In genomic region chr12:120978296-120979219, GRCh38 we compare ENCODE assay signal across 17 cellular contexts. TPM values are rescaled to one million over a fixed set of nuclear protein-coding genes. Genes with fewer than 3 reads are reported as not detected.
DNase-seq lines count a peak whose midpoint lies in the region; ATAC-seq and TF ChIP-seq lines count a peak whose summit lies in the region.
"Had no signal": no experiment of that assay in that cellular context is flagged by ENCODE, and none has a peak within 500 bp of the region (broad histone marks: within the 10 kb centered on the region; RNA-seq: fewer than 3 reads in every experiment).

Gene HNF1A, plus strand, starts transcription at chr12:120978543. Its CDS starts 226 bp downstream, at chr12:120978769.

- TF ChIP-seq CTCF in Peyer's patch (IDR thresholded peaks at IDR 0.05) (no peak), progenitor cell of endocrine pancreas (IDR thresholded peaks at IDR 0.05; ENCODE audit: unreplicated experiment) (no peak), endothelial cell (IDR thresholded peaks at IDR 0.05; ENCODE audit: unreplicated experiment) (no peak)

- H3K27me3 Mint-ChIP-seq in progenitor cell of endocrine pancreas = no peaks in the 10 kb centered on the region
- peaks cover 0 to 8% of the 10 kb centered on the region in 2 donors for H3K27me3 Mint-ChIP-seq in stimulated activated naive B cell treated with anti-CD40 and anti-IgM and Interleukin-4, amounts not matched to agents 10 μg/mL and 1 μg/mL and 100 μg/mL, for 72 hours
- H3K27me3 Mint-ChIP-seq in endothelial cell (ENCODE audit: unreplicated experiment) = peaks cover 5% of the 10 kb centered on the region
- H3K27me3 Mint-ChIP-seq: activated CD8-positive, alpha-beta memory T cell treated with anti-CD3 and anti-CD28 coated beads, Interleukin-2, amount 10 ng/mL, durations not matched to agents 7 days and 5 days had no signal

- in situ Hi-C loops in ACHN (cut with HindIII; ENCODE audit: low pct_ligation_motif_present, low pct_unique_long_range_greater_than_20kb, low sequenced_read_pairs) = no loop called here

- peak within 1 kb of the TSS in 3 of 4 donors; percentile 72 to 95 (median 86) for H3K27ac ChIP-seq in Peyer's patch
- H3K27ac ChIP-seq: KMS-11, neutrophil had no signal

- peaks cover 0 to 7% (median 0%) of the 10 kb centered on the region in 3 donors for H3K36me3 ChIP-seq in Peyer's patch
- H3K36me3 ChIP-seq: neutrophil had no signal

- peak within 1 kb of the TSS; percentile 98 for H3K27ac Mint-ChIP-seq in progenitor cell of endocrine pancreas
- H3K27ac Mint-ChIP-seq in stimulated activated naive B cell treated with anti-CD40 and anti-IgM and Interleukin-4, amounts not matched to agents 10 μg/mL and 1 μg/mL and 100 μg/mL, for 72 hours = no peak within 1 kb of the TSS
- no peak within 1 kb of the TSS for H3K27ac Mint-ChIP-seq in endothelial cell (ENCODE audit: unreplicated experiment)
- H3K27ac Mint-ChIP-seq: activated CD8-positive, alpha-beta memory T cell treated with anti-CD3 and anti-CD28 coated beads, Interleukin-2, amount 10 ng/mL, durations not matched to agents 7 days and 5 days; CD8-positive, alpha-beta T cell; memory B cell had no signal

- H3K36me3 Mint-ChIP-seq in progenitor cell of endocrine pancreas (ENCODE audit: insufficient read depth) (peaks cover 12% of the 10 kb centered on the region), endothelial cell (ENCODE audit: low read depth, unreplicated experiment) (no peaks in the 10 kb centered on the region)
- H3K36me3 Mint-ChIP-seq in stimulated activated naive B cell treated with anti-CD40 and anti-IgM and Interleukin-4, amounts not matched to agents 10 μg/mL and 1 μg/mL and 100 μg/mL, for 72 hours = no peaks in the 10 kb centered on the region
- H3K36me3 Mint-ChIP-seq: activated CD8-positive, alpha-beta memory T cell treated with anti-CD3 and anti-CD28 coated beads, Interleukin-2, amount 10 ng/mL, durations not matched to agents 7 days and 5 days; CD8-positive, alpha-beta T cell; memory B cell had no signal

- DNase-seq in ACHN = peak; percentile 39
- DNase-seq in Peyer's patch = peak in 2 of 3 donors; percentile 79 to 80
- DNase-seq in kidney tubule cell (ENCODE audit: low spot score) = peak; percentile 42
- no peak for DNase-seq in progenitor cell of endocrine pancreas (ENCODE audit: low spot score, unreplicated experiment)
- no peak for DNase-seq in activated naive CD4-positive, alpha-beta T cell treated with Interleukin-2 at 50 U/mL for 16 hours
- no peak for DNase-seq in stimulated activated naive B cell treated with anti-CD40 and anti-IgM and Interleukin-4, amounts not matched to agents 10 μg/mL and 1 μg/mL and 100 μg/mL, for 72 hours
- DNase-seq in endothelial cell (ENCODE audit: low spot score) = no peak
- no peak for DNase-seq in NCI-H1048 (lab: John Stamatoyannopoulos, UW)
- DNase-seq: activated CD8-positive, alpha-beta memory T cell treated with anti-CD3 and anti-CD28 coated beads, Interleukin-2, amount 10 ng/mL, durations not matched to agents 7 days and 5 days; activated gamma-delta T cell; CD8-positive, alpha-beta T cell; NCI-H1105 had no signal

- peak within 1 kb of the TSS in 3 of 4 donors; percentile 29 to 72 (median 57) for H3K4me3 ChIP-seq in Peyer's patch

- peaks cover 46% of the 10 kb centered on the region for H3K4me1 Mint-ChIP-seq in progenitor cell of endocrine pancreas (ENCODE audit: low read depth)
- no peaks in the 10 kb centered on the region for H3K4me1 Mint-ChIP-seq in stimulated activated naive B cell treated with anti-CD40 and anti-IgM and Interleukin-4, amounts not matched to agents 10 μg/mL and 1 μg/mL and 100 μg/mL, for 72 hours
- no peaks in the 10 kb centered on the region for H3K4me1 Mint-ChIP-seq in endothelial cell (ENCODE audit: unreplicated experiment)
- H3K4me1 Mint-ChIP-seq: memory B cell had no signal

- H3K9me3 Mint-ChIP-seq in progenitor cell of endocrine pancreas (ENCODE audit: low read depth) (no peaks in the 10 kb centered on the region), endothelial cell (ENCODE audit: unreplicated experiment) (no peaks in the 10 kb centered on the region)
- H3K9me3 Mint-ChIP-seq in stimulated activated naive B cell treated with anti-CD40 and anti-IgM and Interleukin-4, amounts not matched to agents 10 μg/mL and 1 μg/mL and 100 μg/mL, for 72 hours = no peaks in the 10 kb centered on the region
- H3K9me3 Mint-ChIP-seq: CD8-positive, alpha-beta T cell; memory B cell had no signal

- TF ChIP-seq POLR2A in Peyer's patch (IDR thresholded peaks at IDR 0.05) = peak; percentile 32 to 47

- H3K4me3 Mint-ChIP-seq in progenitor cell of endocrine pancreas (ENCODE audit: low read depth) = peak within 1 kb of the TSS; percentile 91
- no peak within 1 kb of the TSS for H3K4me3 Mint-ChIP-seq in stimulated activated naive B cell treated with anti-CD40 and anti-IgM and Interleukin-4, amounts not matched to agents 10 μg/mL and 1 μg/mL and 100 μg/mL, for 72 hours
- no peak within 1 kb of the TSS for H3K4me3 Mint-ChIP-seq in endothelial cell (ENCODE audit: unreplicated experiment)
- H3K4me3 Mint-ChIP-seq: activated CD8-positive, alpha-beta memory T cell treated with anti-CD3 and anti-CD28 coated beads, Interleukin-2, amount 10 ng/mL, durations not matched to agents 7 days and 5 days; CD8-positive, alpha-beta T cell; memory B cell had no signal

- H3K4me1 ChIP-seq in Peyer's patch = peaks cover 0 to 26% (median 0%) of the 10 kb centered on the region in 4 donors

- H3K9me3 ChIP-seq in Peyer's patch = no peaks in the 10 kb centered on the region
- H3K9me3 ChIP-seq: neutrophil had no signal

- no peaks in the 10 kb centered on the region for H3K27me3 ChIP-seq in Peyer's patch
- H3K27me3 ChIP-seq: neutrophil had no signal

- ATAC-seq in stimulated activated naive B cell treated with anti-CD40 and anti-IgM and Interleukin-4, amounts not matched to agents 10 μg/mL and 1 μg/mL and 100 μg/mL, for 72 hours (replicated peaks) = no peak
- ATAC-seq: activated CD8-positive, alpha-beta memory T cell treated with anti-CD3 and anti-CD28 coated beads, Interleukin-2, amount 10 ng/mL, durations not matched to agents 7 days and 5 days; CD8-positive, alpha-beta T cell had no signal

RNA-seq across cellular contexts. Expression of gene HNF1A, which starts in this region (rescaled TPM):
- total RNA-seq in Peyer's patch = 10 to 100 TPM; 15.7 to 93.6 (median 57.0) TPM
- total RNA-seq in progenitor cell of endocrine pancreas = 13.7 and 15.1 TPM in 2 replicates
- total RNA-seq in endothelial cell (ENCODE audit: unreplicated experiment) = not detected
- total RNA-seq: activated CD8-positive, alpha-beta memory T cell treated with anti-CD3 and anti-CD28 coated beads, Interleukin-2, amount 10 ng/mL, durations not matched to agents 7 days and 5 days; CD8-positive, alpha-beta T cell; skeletal muscle tissue; T-helper 1 cell treated with Interleukin-12 subunit alpha and Interleukin-12 subunit beta and Interleukin-4 antibody, amounts not matched to agents 30 ng/mL and 1 ng/mL, for 36 hours had no signal

Comparison
In these comparisons a context has a peak if more than half of its experiments do, and no peak if none do; other contexts are left out.
1. RNA of gene HNF1A (total RNA-seq): 15.7 to 93.6 TPM in Peyer's patch and 13.7 to 15.1 TPM in progenitor cell of endocrine pancreas; not detected in endothelial cell (single experiment); every median in the first group is over 10 times any median in the second.
2. DNase-seq: peak in ACHN (single experiment), Peyer's patch (2 of 3) and kidney tubule cell (single experiment); none in progenitor cell of endocrine pancreas (single experiment), activated naive CD4-positive, alpha-beta T cell treated with Interleukin-2 at 50 U/mL for 16 hours (single experiment), stimulated activated naive B cell treated with anti-CD40 and anti-IgM and Interleukin-4, amounts not matched to agents 10 μg/mL and 1 μg/mL and 100 μg/mL, for 72 hours (single experiment), endothelial cell (single experiment) and NCI-H1048 (single experiment).